In the genomic region with DNA sequence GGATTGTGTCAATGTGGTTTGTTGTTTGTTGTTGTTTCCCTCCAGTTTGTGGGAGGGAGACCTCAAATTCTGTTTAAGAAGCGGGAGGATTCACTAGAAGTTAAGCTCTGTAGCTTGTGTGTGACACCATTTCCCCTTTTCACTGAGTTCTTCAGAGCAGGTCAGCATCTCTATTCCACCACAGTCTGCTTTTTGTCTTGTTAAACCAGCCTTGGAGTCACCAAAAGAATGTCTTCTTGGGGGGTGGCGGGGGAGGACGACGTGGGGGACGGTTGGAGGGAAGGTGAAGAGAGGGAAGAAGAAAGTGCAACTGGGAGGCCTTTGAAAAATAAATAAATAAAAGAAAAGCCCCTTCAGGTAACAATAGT, we compare ENCODE assay signal across 9 cellular contexts. TPM values are rescaled to one million over a fixed set of nuclear protein-coding genes. Genes with fewer than 3 reads are reported as not detected.
DNase-seq lines count a peak whose midpoint lies in the region; ATAC-seq, FAIRE-seq and TF ChIP-seq lines count a peak whose summit lies in the region.
"Had no signal": no experiment of that assay in that cellular context is flagged by ENCODE, and none has a peak within 500 bp of the region (broad histone marks: within the 10 kb centered on the region; RNA-seq: fewer than 3 reads in every experiment).

No MANE protein-coding gene starts in this region.

- ATAC-seq in T-cell (replicated peaks in 1 of 4): peak in 1 of 4 experiments; percentile 9

- no peaks in the 10 kb centered on the region for H4K20me1 ChIP-seq in keratinocyte (ENCODE audit: control insufficient read depth, extremely low read depth, insufficient read depth, low read length)

- no peaks in the 10 kb centered on the region for H3K9me3 ChIP-seq in keratinocyte (ENCODE audit: control insufficient read depth, low read depth, low read length)

- in situ Hi-C loops in ACHN (cut with HindIII; ENCODE audit: low pct_ligation_motif_present, low pct_unique_long_range_greater_than_20kb, low sequenced_read_pairs): no loop called here

- peak overlapping the region; percentile 84 for H2AFZ ChIP-seq in keratinocyte (ENCODE audit: control insufficient read depth, low read length)

- H3K27ac Mint-ChIP-seq in HFFc6 (no peak overlapping the region), T-cell (peak overlapping the region; percentile 35 to 72)

- H3K9ac ChIP-seq in keratinocyte (ENCODE audit: control insufficient read depth, extremely low read depth, insufficient read depth, low read length): peak overlapping the region; percentile 77

- CTCF ChIA-PET in T-cell (lab: Charles Lee): interaction anchor here in 1 of 2 donors (0.6 kb wide), 1 partner anchor 1109 kb away, joined by 5 read pairs; no protein-coding TSS in a partner anchor

- TF ChIP-seq CTCF in GM12865 (IDR thresholded peaks at IDR 0.05; ENCODE audit: insufficient read depth, low read depth, low read length, missing control alignments) (no peak), HFFc6 (IDR thresholded peaks at IDR 0.05) (no peak), keratinocyte (optimal IDR thresholded peaks at IDR 0.05 in 1 of 3, IDR thresholded peaks at IDR 0.05 in 1 of 3, conservative IDR thresholded peaks at IDR 0.05 in 1 of 3; ENCODE audit: extremely low read depth in 1 of 3, insufficient read depth in 2 of 3, low read length in 3 of 3) (no peak)

- no peaks in the 10 kb centered on the region for H3K9me1 ChIP-seq in keratinocyte (ENCODE audit: control insufficient read depth, extremely low read depth, insufficient read depth, low read length)

- dilution Hi-C loops in keratinocyte (cut with MboI; ENCODE audit: extremely low pct_ligation_motif_present, low sequenced_read_pairs): no loop called here

- peaks cover 18% of the 10 kb centered on the region for H3K4me1 Mint-ChIP-seq in HFFc6 (ENCODE audit: low read depth)
- H3K4me1 Mint-ChIP-seq in T-cell: peaks cover 35 to 48% (median 38%) of the 10 kb centered on the region in 3 donors

- H3K4me2 ChIP-seq in keratinocyte (ENCODE audit: control insufficient read depth, extremely low read depth, insufficient read depth, low read depth, low read length): peak overlapping the region; percentile 78

- H3K9me3 Mint-ChIP-seq in HFFc6: no peaks in the 10 kb centered on the region
- H3K9me3 Mint-ChIP-seq in T-cell: no peaks in the 10 kb centered on the region

- POLR2A ChIA-PET in T-cell (lab: Charles Lee): no interaction called here

- peak overlapping the region; percentile 74 for H3K4me3 ChIP-seq in GM12865 (ENCODE audit: low read depth, low read length)
- H3K4me3 ChIP-seq in keratinocyte (ENCODE audit: control insufficient read depth in 2 of 3, extremely low read depth in 1 of 3, insufficient read depth in 2 of 3, low read depth in 1 of 3, low read length in 3 of 3): peak overlapping the region in 2 of 3 experiments; percentile 91 to 94

- no peak for DNase-seq in GM12865 (ENCODE audit: low read depth)
- DNase-seq in HFFc6: no peak
- DNase-seq in T-cell: no peak
- no peak for DNase-seq in keratinocyte (ENCODE audit: low read depth, low spot score)
- DNase-seq in KG1 (lab: John Stamatoyannopoulos, UW): no peak
- DNase-seq in ACHN: no peak
- no peak for DNase-seq in NCI-H748 (lab: John Stamatoyannopoulos, UW; ENCODE audit: unreplicated experiment)
- DNase-seq in midbrain (lab: John Stamatoyannopoulos, UW): no peak

- no peak overlapping the region for H3K27ac ChIP-seq in keratinocyte (ENCODE audit: control insufficient read depth, insufficient read depth, low read length)

- H3K4me3 Mint-ChIP-seq in HFFc6: peak overlapping the region; percentile 90
- peak overlapping the region; percentile 84 to 93 (median 84) for H3K4me3 Mint-ChIP-seq in T-cell

- no peak for FAIRE-seq in keratinocyte (lab: Jason Lieb, UNC)

- H3K36me3 ChIP-seq in keratinocyte (ENCODE audit: control insufficient read depth in 2 of 2, extremely low read depth in 1 of 2, insufficient read depth in 2 of 2, low read length in 2 of 2): no peaks in the 10 kb centered on the region

- H3K79me2 ChIP-seq in keratinocyte (ENCODE audit: control insufficient read depth, insufficient read depth, low read length): peaks cover 13% of the 10 kb centered on the region

- H3K27me3 Mint-ChIP-seq in HFFc6 (ENCODE audit: insufficient read depth): peaks cover 32% of the 10 kb centered on the region
- H3K27me3 Mint-ChIP-seq in T-cell: peaks cover 35 to 64% of the 10 kb centered on the region in 2 donors

- peaks cover 14% of the 10 kb centered on the region for H3K27me3 ChIP-seq in keratinocyte (ENCODE audit: control insufficient read depth, extremely low read depth, insufficient read depth, low read length)

- peaks cover 17% of the 10 kb centered on the region for H3K4me1 ChIP-seq in keratinocyte (ENCODE audit: control insufficient read depth, extremely low read depth, insufficient read depth, low read length)

- H3K36me3 Mint-ChIP-seq in HFFc6 (ENCODE audit: low read depth) (no peaks in the 10 kb centered on the region), T-cell (no peaks in the 10 kb centered on the region)

RNA-seq across cellular contexts. Expression of a gene that starts 2.3 kb away (rescaled TPM):
- total RNA-seq in HFFc6 (2021; fragmentation: NEBNext Ultra II Directional; extraction: Animal tissue kit (Norgen Biotek cat#: 25700)): 1 to 10 TPM; 1.1 to 3.0 (median 1.9) TPM
- 10 to 100 TPM in 1 of 5 donors, 1 to 10 TPM in 4; 3.6 to 11.9 (median 5.6) TPM for total RNA-seq in T-cell
- polyA plus RNA-seq in keratinocyte: 3.8 to 5.3 TPM (median 5.0 TPM) in 3 replicates
- polyA plus RNA-seq in keratinocyte (2011; ENCODE audit: low read depth): 6.4 TPM
- 2.9 and 3.7 TPM in 2 replicates for polyA plus RNA-seq in keratinocyte (2011; cell fraction: cytosol; rRNA removed)
- polyA plus RNA-seq in keratinocyte (2011; cell fraction: nucleus; rRNA removed): 10.2 and 12.2 TPM in 2 replicates
- 4.8 and 12.4 TPM in 2 replicates for polyA plus RNA-seq in keratinocyte (2012; ENCODE audit: low replicate concordance)
- 9.7 to 17.6 TPM (median 12.8 TPM) in 3 replicates for polyA minus RNA-seq in keratinocyte
- polyA minus RNA-seq in keratinocyte (2011; cell fraction: cytosol; rRNA and poly(A)+ RNA removed): 4.2 TPM
- 10.6 and 20.9 TPM in 2 replicates for polyA minus RNA-seq in keratinocyte (2011; cell fraction: nucleus; rRNA and poly(A)+ RNA removed)
- total RNA-seq: T-helper 1 cell treated with Interleukin-12 subunit alpha and Interleukin-12 subunit beta and Interleukin-4 antibody, amounts not matched to agents 30 ng/mL and 1 ng/mL, for 36 hours had no signal
